ENCODE assay signal across 19 cellular contexts in genomic region chr7:50564171-50564570, GRCh38. TPM values are rescaled to one million over a fixed set of nuclear protein-coding genes. Genes with fewer than 3 reads are reported as not detected.
"Had no signal": no experiment of that assay in that cellular context is flagged by ENCODE, and none has a peak within 500 bp of the region (broad histone marks: within the 10 kb centered on the region; RNA-seq: fewer than 3 reads in every experiment).

No MANE protein-coding gene starts in this region.

- H3K27me3 ChIP-seq: left lung had no signal

- H3K27ac ChIP-seq: dorsolateral prefrontal cortex, left lung, prostate gland, thoracic aorta had no signal

- FAIRE-seq: TTC549 had no signal

- H3K36me3 ChIP-seq: left lung, prostate gland, thoracic aorta had no signal

- H3K4me3 ChIP-seq: dorsolateral prefrontal cortex, left lung, prostate gland, thoracic aorta had no signal

- H3K9me3 ChIP-seq: left lung, prostate gland, thoracic aorta had no signal

- ATAC-seq: right cardiac atrium; stimulated activated effector memory CD8-positive, alpha-beta T cell treated with anti-CD3 and anti-CD28 coated beads, Interleukin-12 subunit alpha, Interleukin-12 subunit beta, amount 100 ng/mL, for 72 hours had no signal

- DNase-seq: activated CD4-positive, alpha-beta T cell treated with anti-CD3 and anti-CD28 coated beads, Interleukin-2, amount 50 U/mL, for 4 hours; activated T-cell treated with anti-CD3 and anti-CD28 coated beads for 4 hours; dorsolateral prefrontal cortex; foreskin melanocyte; glutamatergic neuron; hypothalamus; islet precursor cell; left lung; mammary epithelial cell; midbrain; right cardiac atrium; stimulated activated CD4-positive, alpha-beta T cell treated with anti-CD3 and anti-CD28 coated beads, Interleukin-4, amount 100 ng/mL, for 24 hours had no signal

- H3K4me1 ChIP-seq: left lung, prostate gland had no signal

RNA-seq across cellular contexts. Expression of gene DDC, which starts 1.0 kb away (rescaled TPM):
- total RNA-seq: activated T-helper 1 cell treated with anti-CD3 and anti-CD28 coated beads, Interleukin-12 subunit alpha, Interleukin-12 subunit beta, Interleukin-2, Interleukin-4 antibody, amounts not matched to agents 30 ng/mL and 10 ng/mL and 1 ng/mL, durations not matched to agents 14 hours and 24 hours and 36 hours; cardiac septum; mammary epithelial cell; T-helper 2 cell treated with Interferon-gamma antibody and Interleukin-4, amounts not matched to agents 100 ng/mL and 5 ng/mL, for 36 hours had no signal
- polyA plus RNA-seq: mammary epithelial cell had no signal
